17 cellular contexts compared by ENCODE assay signal in the genomic region with DNA sequence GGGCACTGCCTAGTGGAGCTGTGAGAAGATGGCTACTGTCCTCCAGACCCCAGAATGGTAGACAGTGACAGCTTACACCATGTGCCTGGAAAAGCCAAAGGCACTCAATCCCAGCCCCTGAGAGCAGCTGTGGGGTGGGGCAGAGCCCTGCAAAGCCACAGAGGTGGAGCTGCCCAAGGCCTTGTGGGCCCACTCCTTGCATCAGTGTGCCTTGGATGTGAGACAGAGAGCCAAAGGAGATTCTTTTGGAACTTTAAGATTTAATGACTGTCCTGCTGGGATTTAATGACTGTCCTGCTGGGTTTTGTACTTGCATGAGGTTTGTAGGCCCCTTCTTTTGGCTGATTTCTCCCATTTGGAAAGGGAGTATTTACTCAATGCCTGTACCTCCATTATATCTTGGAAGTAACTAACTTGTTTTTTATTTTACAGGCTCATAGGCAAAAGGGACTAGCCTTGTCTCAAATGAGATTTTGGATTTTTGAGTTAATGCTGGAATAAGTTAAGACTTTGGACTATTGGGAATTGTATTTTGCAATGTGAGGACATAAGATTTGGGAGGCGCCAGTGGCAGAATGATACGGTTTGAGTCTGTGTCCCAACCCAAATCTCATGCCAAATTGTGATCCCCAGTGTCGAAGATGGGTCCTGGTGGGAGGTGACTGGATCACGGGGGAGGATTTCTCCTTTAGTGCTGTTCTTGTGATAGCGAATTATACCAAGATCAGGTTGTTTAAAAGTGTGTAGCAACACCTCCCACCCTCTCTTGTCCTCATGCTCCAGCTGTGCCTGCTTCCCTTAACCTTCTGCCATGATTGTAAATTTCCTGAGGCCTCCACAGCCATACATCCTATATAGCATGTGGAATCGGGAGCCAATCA.
DNase-seq lines count a peak whose midpoint lies in the region; ATAC-seq and TF ChIP-seq lines count a peak whose summit lies in the region.
"Had no signal": no experiment of that assay in that cellular context is flagged by ENCODE, and none has a peak within 500 bp of the region (broad histone marks: within the 10 kb centered on the region; RNA-seq: fewer than 3 reads in every experiment).

No MANE protein-coding gene starts in this region.

- H3F3A ChIP-seq in GM23338 (replicated peaks; ENCODE audit: low read depth): no peaks in the 10 kb centered on the region

- POLR2A ChIA-PET in WTC11 (lab: Charles Lee): interaction anchor here (0.6 kb wide), 1 partner anchor 75 kb away, joined by 3 read pairs; no protein-coding TSS in a partner anchor

- no peak overlapping the region for H3K27ac ChIP-seq in GM23338 (ENCODE audit: low read depth)
- H3K27ac ChIP-seq: GM23248, PC-9 had no signal

- peaks cover 14% of the 10 kb centered on the region; the same call in 1 of the 2 replicates for H3K4me1 ChIP-seq in GM23338 (ENCODE audit: insufficient read depth)
- H3K4me1 ChIP-seq: BE2C had no signal

- no peak overlapping the region for H2AFZ ChIP-seq in GM23338
- H2AFZ ChIP-seq: GM23248, PC-9 had no signal

- CTCF ChIA-PET in WTC11 (lab: Charles Lee): no interaction called here

- peaks cover 37% of the 10 kb centered on the region for H3K9me3 Mint-ChIP-seq in GM23338
- peaks cover 37% of the 10 kb centered on the region for H3K9me3 Mint-ChIP-seq in WTC11
- H3K9me3 Mint-ChIP-seq in stimulated activated memory B cell treated with anti-CD40 and anti-IgM and Interleukin-4, amounts not matched to agents 10 μg/mL and 1 μg/mL and 100 μg/mL, for 72 hours: no peaks in the 10 kb centered on the region

- TF ChIP-seq CTCF in GM23338 (conservative IDR thresholded peaks at IDR 0.05; ENCODE audit: low read depth in 2 of 2) (no peak), WTC11 (IDR thresholded peaks at IDR 0.05) (no peak)

- no peaks in the 10 kb centered on the region for H3K27me3 ChIP-seq in GM23338 (ENCODE audit: insufficient read depth)
- H3K27me3 ChIP-seq: BE2C had no signal

- 0 out of 2 replicates have a peak, but pooled peaks cover 2% of the 10 kb centered on the region for H4K20me1 ChIP-seq in GM23338 (replicated peaks; ENCODE audit: insufficient read depth)

- H3K27me3 Mint-ChIP-seq in GM23338 (ENCODE audit: insufficient read depth, low read depth, poor library complexity) (peaks cover 6% of the 10 kb centered on the region), WTC11 (ENCODE audit: low read depth) (no peaks in the 10 kb centered on the region; the same call in none of the 2 replicates)
- H3K27me3 Mint-ChIP-seq in stimulated activated memory B cell treated with anti-CD40 and anti-IgM and Interleukin-4, amounts not matched to agents 10 μg/mL and 1 μg/mL and 100 μg/mL, for 72 hours: no peaks in the 10 kb centered on the region
- H3K27me3 Mint-ChIP-seq: CD4-positive, alpha-beta memory T cell had no signal

- H3K36me3 ChIP-seq in GM23338 (ENCODE audit: insufficient read depth): peaks cover 9% of the 10 kb centered on the region
- H3K36me3 ChIP-seq: BE2C had no signal

- peaks cover 32% of the 10 kb centered on the region for H3K36me3 Mint-ChIP-seq in GM23338 (ENCODE audit: low read depth)
- H3K36me3 Mint-ChIP-seq in WTC11: peaks cover 35% of the 10 kb centered on the region
- peaks cover 5% of the 10 kb centered on the region for H3K36me3 Mint-ChIP-seq in stimulated activated memory B cell treated with anti-CD40 and anti-IgM and Interleukin-4, amounts not matched to agents 10 μg/mL and 1 μg/mL and 100 μg/mL, for 72 hours

- no peak for DNase-seq in GM23338 (ENCODE audit: low spot score)
- DNase-seq in WTC11 (ENCODE audit: low spot score): no peak
- peak; percentile 38 for DNase-seq in iPS DF 4.7 (ENCODE audit: extremely low read depth, low spot score)
- DNase-seq in CD1c-positive myeloid dendritic cell (ENCODE audit: extremely low spot score): no peak
- no peak for DNase-seq in ecto neural progenitor cell (ENCODE audit: low spot score)
- no peak for DNase-seq in NCI-H2081 (lab: John Stamatoyannopoulos, UW)
- DNase-seq: BE2C; Calu3; CD4-positive, alpha-beta memory T cell; DMS79; GM23248; KG1; NCI-H1417 treated with DMSO at 0.1 percent for 48 hours; NCI-H2029; NCI-H774; PC-9 had no signal

- H3K9me2 ChIP-seq in GM23338 (ENCODE audit: insufficient read depth): peaks cover 12% of the 10 kb centered on the region; the same call in 1 of the 2 replicates

- H3K4me3 Mint-ChIP-seq in GM23338 (no peak overlapping the region), WTC11 (no peak overlapping the region)
- no peak overlapping the region for H3K4me3 Mint-ChIP-seq in stimulated activated memory B cell treated with anti-CD40 and anti-IgM and Interleukin-4, amounts not matched to agents 10 μg/mL and 1 μg/mL and 100 μg/mL, for 72 hours
- H3K4me3 Mint-ChIP-seq: CD4-positive, alpha-beta memory T cell had no signal

- H3K27ac Mint-ChIP-seq in GM23338 (no peak overlapping the region), WTC11 (no peak overlapping the region; the same call in 1 of the 2 replicates)
- H3K27ac Mint-ChIP-seq in stimulated activated memory B cell treated with anti-CD40 and anti-IgM and Interleukin-4, amounts not matched to agents 10 μg/mL and 1 μg/mL and 100 μg/mL, for 72 hours: peak overlapping the region; percentile 3

- H3K4me3 ChIP-seq in GM23338: no peak overlapping the region
- H3K4me3 ChIP-seq: GM23248, PC-9 had no signal

- H3K4me1 Mint-ChIP-seq in GM23338: peaks cover 24% of the 10 kb centered on the region
- peaks cover 27% of the 10 kb centered on the region for H3K4me1 Mint-ChIP-seq in WTC11
- H3K4me1 Mint-ChIP-seq in stimulated activated memory B cell treated with anti-CD40 and anti-IgM and Interleukin-4, amounts not matched to agents 10 μg/mL and 1 μg/mL and 100 μg/mL, for 72 hours: peaks cover 63% of the 10 kb centered on the region

- 0 out of 2 replicates have a peak, but pooled peaks cover 14% of the 10 kb centered on the region for H3K79me2 ChIP-seq in GM23338 (replicated peaks; ENCODE audit: insufficient read depth)

- ATAC-seq in GM23338 (peak; percentile 44; the same call in 2 of the 3 replicates), WTC11 (peak; percentile 77)
- no peak for ATAC-seq in stimulated activated memory B cell treated with anti-CD40 and anti-IgM and Interleukin-4, amounts not matched to agents 10 μg/mL and 1 μg/mL and 100 μg/mL, for 72 hours

- no peak overlapping the region for H3K4me2 ChIP-seq in GM23338
- H3K4me2 ChIP-seq: PC-9 had no signal

TF ChIP-seq in GM23338, 12 proteins besides CTCF, POLR2A, EP300 and RAD21:
- TF ChIP-seq STAT1 (IDR thresholded peaks at IDR 0.05; ENCODE audit: unreplicated experiment) (no peak), NANOG (IDR thresholded peaks at IDR 0.05; ENCODE audit: borderline replicate concordance) (0 out of 2 replicates have a peak, but pooled peaks have one; percentile 10)

TF ChIP-seq in WTC11, 78 proteins besides CTCF, POLR2A, EP300 and RAD21 (continues in another document):
- TF ChIP-seq, protein P1, sequence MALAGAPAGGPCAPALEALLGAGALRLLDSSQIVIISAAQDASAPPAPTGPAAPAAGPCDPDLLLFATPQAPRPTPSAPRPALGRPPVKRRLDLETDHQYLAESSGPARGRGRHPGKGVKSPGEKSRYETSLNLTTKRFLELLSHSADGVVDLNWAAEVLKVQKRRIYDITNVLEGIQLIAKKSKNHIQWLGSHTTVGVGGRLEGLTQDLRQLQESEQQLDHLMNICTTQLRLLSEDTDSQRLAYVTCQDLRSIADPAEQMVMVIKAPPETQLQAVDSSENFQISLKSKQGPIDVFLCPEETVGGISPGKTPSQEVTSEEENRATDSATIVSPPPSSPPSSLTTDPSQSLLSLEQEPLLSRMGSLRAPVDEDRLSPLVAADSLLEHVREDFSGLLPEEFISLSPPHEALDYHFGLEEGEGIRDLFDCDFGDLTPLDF (CRISPR knock-in tag; IDR thresholded peaks at IDR 0.05): no peak
- no peak for TF ChIP-seq PRDM15 (CRISPR knock-in tag; IDR thresholded peaks at IDR 0.05)
- TF ChIP-seq NFATC4 (CRISPR knock-in tag; IDR thresholded peaks at IDR 0.05): no peak
- no peak for TF ChIP-seq MYBL2 (CRISPR knock-in tag; IDR thresholded peaks at IDR 0.05)
- no peak for TF ChIP-seq ZNF121 (CRISPR knock-in tag; IDR thresholded peaks at IDR 0.05)
- no peak for TF ChIP-seq CBFB (CRISPR knock-in tag; IDR thresholded peaks at IDR 0.05; ENCODE audit: low read depth)
- TF ChIP-seq TEAD1 (CRISPR knock-in tag; IDR thresholded peaks at IDR 0.05): no peak
- no peak for TF ChIP-seq ZMAT4 (CRISPR knock-in tag; IDR thresholded peaks at IDR 0.05)
- no peak for TF ChIP-seq ELF4 (CRISPR knock-in tag; IDR thresholded peaks at IDR 0.05; ENCODE audit: low read depth)
